1 cellular context compared by ENCODE assay signal in the genomic region with DNA sequence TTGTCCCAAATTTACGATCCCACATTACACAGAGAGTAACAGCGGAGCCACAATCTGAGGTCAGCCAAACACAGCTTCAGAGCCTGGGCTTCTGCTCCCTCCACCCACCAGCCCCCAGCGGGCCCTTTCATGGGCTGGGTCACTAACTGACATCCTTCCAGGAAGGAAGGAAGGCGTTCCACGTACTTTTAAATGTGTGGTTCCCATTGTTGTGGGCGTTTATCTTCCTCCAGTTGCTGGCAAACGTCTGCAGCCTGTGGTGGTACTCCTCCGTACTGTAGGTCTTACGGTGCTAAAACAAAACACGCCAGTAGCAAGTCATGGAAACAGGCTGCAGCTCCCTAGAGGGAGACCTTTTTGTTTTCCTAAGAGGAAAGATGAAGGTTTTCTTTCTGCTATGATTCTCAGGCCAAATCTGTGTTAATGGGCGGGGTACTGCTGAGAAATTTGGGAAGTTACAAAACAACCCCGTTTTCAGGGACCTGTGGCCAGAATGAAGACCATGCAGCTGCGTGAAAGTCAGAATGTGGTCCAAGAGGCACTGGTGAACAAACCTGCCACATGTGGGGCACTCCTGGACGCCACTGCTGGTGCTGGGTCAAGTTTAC.
TF ChIP-seq lines count a peak whose summit lies in the region.

No MANE protein-coding gene starts in this region.

TF ChIP-seq in K562, 482 proteins besides CTCF, POLR2A, EP300 and RAD21 (continued from another document and continues in another):
- no peak for TF ChIP-seq MTF1 (CRISPR knock-in tag; IDR thresholded peaks at IDR 0.05; ENCODE audit: borderline replicate concordance)
- TF ChIP-seq NR3C1 (CRISPR knock-in tag; IDR thresholded peaks at IDR 0.05): no peak
- TF ChIP-seq, protein P1, sequence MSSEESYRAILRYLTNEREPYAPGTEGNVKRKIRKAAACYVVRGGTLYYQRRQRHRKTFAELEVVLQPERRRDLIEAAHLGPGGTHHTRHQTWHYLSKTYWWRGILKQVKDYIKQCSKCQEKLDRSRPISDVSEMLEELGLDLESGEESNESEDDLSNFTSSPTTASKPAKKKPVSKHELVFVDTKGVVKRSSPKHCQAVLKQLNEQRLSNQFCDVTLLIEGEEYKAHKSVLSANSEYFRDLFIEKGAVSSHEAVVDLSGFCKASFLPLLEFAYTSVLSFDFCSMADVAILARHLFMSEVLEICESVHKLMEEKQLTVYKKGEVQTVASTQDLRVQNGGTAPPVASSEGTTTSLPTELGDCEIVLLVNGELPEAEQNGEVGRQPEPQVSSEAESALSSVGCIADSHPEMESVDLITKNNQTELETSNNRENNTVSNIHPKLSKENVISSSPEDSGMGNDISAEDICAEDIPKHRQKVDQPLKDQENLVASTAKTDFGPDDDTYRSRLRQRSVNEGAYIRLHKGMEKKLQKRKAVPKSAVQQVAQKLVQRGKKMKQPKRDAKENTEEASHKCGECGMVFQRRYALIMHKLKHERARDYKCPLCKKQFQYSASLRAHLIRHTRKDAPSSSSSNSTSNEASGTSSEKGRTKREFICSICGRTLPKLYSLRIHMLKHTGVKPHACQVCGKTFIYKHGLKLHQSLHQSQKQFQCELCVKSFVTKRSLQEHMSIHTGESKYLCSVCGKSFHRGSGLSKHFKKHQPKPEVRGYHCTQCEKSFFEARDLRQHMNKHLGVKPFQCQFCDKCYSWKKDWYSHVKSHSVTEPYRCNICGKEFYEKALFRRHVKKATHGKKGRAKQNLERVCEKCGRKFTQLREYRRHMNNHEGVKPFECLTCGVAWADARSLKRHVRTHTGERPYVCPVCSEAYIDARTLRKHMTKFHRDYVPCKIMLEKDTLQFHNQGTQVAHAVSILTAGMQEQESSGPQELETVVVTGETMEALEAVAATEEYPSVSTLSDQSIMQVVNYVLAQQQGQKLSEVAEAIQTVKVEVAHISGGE (CRISPR knock-in tag; IDR thresholded peaks at IDR 0.05): no peak
- TF ChIP-seq, protein P2, sequence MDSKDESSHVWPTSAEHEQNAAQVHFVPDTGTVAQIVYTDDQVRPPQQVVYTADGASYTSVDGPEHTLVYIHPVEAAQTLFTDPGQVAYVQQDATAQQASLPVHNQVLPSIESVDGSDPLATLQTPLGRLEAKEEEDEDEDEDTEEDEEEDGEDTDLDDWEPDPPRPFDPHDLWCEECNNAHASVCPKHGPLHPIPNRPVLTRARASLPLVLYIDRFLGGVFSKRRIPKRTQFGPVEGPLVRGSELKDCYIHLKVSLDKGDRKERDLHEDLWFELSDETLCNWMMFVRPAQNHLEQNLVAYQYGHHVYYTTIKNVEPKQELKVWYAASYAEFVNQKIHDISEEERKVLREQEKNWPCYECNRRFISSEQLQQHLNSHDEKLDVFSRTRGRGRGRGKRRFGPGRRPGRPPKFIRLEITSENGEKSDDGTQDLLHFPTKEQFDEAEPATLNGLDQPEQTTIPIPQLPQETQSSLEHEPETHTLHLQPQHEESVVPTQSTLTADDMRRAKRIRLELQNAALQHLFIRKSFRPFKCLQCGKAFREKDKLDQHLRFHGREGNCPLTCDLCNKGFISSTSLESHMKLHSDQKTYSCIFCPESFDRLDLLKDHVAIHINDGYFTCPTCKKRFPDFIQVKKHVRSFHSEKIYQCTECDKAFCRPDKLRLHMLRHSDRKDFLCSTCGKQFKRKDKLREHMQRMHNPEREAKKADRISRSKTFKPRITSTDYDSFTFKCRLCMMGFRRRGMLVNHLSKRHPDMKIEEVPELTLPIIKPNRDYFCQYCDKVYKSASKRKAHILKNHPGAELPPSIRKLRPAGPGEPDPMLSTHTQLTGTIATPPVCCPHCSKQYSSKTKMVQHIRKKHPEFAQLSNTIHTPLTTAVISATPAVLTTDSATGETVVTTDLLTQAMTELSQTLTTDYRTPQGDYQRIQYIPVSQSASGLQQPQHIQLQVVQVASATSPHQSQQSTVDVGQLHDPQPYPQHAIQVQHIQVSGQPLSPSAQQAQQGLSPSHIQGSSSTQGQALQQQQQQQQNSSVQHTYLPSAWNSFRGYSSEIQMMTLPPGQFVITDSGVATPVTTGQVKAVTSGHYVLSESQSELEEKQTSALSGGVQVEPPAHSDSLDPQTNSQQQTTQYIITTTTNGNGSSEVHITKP (IDR thresholded peaks at IDR 0.05; ENCODE audit: partially characterized antibody): no peak
- TF ChIP-seq KLF16 (IDR thresholded peaks at IDR 0.05): peak; percentile 45; the same call in 1 of the 2 replicates
- no peak for TF ChIP-seq RBM22 (IDR thresholded peaks at IDR 0.05; ENCODE audit: low read depth, low read length, poor library complexity, severe bottlenecking)
- peak; percentile 43; the same call in 1 of the 2 replicates for TF ChIP-seq NFRKB (IDR thresholded peaks at IDR 0.05; ENCODE audit: low read depth)
- TF ChIP-seq NRF1 (conservative IDR thresholded peaks at IDR 0.05 in 1 of 2, IDR thresholded peaks at IDR 0.05 in 1 of 2): no peak
- no peak for TF ChIP-seq ZNF184 (CRISPR knock-in tag; IDR thresholded peaks at IDR 0.05)
- TF ChIP-seq TCF7L2 (IDR thresholded peaks at IDR 0.05; ENCODE audit: low read depth, low read length): no peak
- TF ChIP-seq ZNF12 (CRISPR knock-in tag; IDR thresholded peaks at IDR 0.05): peak; percentile 98
- TF ChIP-seq, protein P3, sequence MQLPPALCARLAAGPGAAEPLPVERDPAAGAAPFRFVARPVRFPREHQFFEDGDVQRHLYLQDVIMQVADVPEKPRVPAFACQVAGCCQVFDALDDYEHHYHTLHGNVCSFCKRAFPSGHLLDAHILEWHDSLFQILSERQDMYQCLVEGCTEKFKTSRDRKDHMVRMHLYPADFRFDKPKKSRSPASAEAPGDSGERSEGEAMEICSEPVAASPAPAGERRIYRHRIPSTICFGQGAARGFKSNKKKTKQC (CRISPR knock-in tag; IDR thresholded peaks at IDR 0.05): no peak
- TF ChIP-seq BACH1 (tag; IDR thresholded peaks at IDR 0.05): no peak
- TF ChIP-seq CREM (IDR thresholded peaks at IDR 0.05; ENCODE audit: low read depth): peak; percentile 63
- TF ChIP-seq ZNF583 (CRISPR knock-in tag; IDR thresholded peaks at IDR 0.05): no peak
- TF ChIP-seq, protein P4, sequence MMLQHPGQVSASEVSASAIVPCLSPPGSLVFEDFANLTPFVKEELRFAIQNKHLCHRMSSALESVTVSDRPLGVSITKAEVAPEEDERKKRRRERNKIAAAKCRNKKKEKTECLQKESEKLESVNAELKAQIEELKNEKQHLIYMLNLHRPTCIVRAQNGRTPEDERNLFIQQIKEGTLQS (IDR thresholded peaks at IDR 0.05): no peak
- TF ChIP-seq, protein P4 (CRISPR knock-in tag; conservative IDR thresholded peaks at IDR 0.05): no peak
- no peak for TF ChIP-seq DDX20 (tag; IDR thresholded peaks at IDR 0.05; ENCODE audit: low read depth)
- TF ChIP-seq, protein P5, sequence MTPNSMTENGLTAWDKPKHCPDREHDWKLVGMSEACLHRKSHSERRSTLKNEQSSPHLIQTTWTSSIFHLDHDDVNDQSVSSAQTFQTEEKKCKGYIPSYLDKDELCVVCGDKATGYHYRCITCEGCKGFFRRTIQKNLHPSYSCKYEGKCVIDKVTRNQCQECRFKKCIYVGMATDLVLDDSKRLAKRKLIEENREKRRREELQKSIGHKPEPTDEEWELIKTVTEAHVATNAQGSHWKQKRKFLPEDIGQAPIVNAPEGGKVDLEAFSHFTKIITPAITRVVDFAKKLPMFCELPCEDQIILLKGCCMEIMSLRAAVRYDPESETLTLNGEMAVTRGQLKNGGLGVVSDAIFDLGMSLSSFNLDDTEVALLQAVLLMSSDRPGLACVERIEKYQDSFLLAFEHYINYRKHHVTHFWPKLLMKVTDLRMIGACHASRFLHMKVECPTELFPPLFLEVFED (CRISPR knock-in tag; conservative IDR thresholded peaks at IDR 0.05): no peak
- no peak for TF ChIP-seq TSC22D4 (tag; IDR thresholded peaks at IDR 0.05)
- TF ChIP-seq TEAD4 (IDR thresholded peaks at IDR 0.05; ENCODE audit: low read length): peak; percentile 70; the same call in 1 of the 2 replicates
- TF ChIP-seq TEAD4 (CRISPR knock-in tag; IDR thresholded peaks at IDR 0.05; ENCODE audit: borderline replicate concordance): no peak
- TF ChIP-seq ZFP1 (CRISPR knock-in tag; IDR thresholded peaks at IDR 0.05): no peak
- no peak for TF ChIP-seq ZNF76 (CRISPR knock-in tag; IDR thresholded peaks at IDR 0.05; ENCODE audit: borderline replicate concordance)
- TF ChIP-seq, protein P6, sequence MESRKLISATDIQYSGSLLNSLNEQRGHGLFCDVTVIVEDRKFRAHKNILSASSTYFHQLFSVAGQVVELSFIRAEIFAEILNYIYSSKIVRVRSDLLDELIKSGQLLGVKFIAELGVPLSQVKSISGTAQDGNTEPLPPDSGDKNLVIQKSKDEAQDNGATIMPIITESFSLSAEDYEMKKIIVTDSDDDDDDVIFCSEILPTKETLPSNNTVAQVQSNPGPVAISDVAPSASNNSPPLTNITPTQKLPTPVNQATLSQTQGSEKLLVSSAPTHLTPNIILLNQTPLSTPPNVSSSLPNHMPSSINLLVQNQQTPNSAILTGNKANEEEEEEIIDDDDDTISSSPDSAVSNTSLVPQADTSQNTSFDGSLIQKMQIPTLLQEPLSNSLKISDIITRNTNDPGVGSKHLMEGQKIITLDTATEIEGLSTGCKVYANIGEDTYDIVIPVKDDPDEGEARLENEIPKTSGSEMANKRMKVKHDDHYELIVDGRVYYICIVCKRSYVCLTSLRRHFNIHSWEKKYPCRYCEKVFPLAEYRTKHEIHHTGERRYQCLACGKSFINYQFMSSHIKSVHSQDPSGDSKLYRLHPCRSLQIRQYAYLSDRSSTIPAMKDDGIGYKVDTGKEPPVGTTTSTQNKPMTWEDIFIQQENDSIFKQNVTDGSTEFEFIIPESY (CRISPR knock-in tag; IDR thresholded peaks at IDR 0.05): no peak
- TF ChIP-seq SRF (CRISPR knock-in tag; IDR thresholded peaks at IDR 0.05): no peak
- TF ChIP-seq ZNF324 (CRISPR knock-in tag; IDR thresholded peaks at IDR 0.05): no peak
- TF ChIP-seq ZNF785 (CRISPR knock-in tag; IDR thresholded peaks at IDR 0.05): no peak
- TF ChIP-seq, protein P7, sequence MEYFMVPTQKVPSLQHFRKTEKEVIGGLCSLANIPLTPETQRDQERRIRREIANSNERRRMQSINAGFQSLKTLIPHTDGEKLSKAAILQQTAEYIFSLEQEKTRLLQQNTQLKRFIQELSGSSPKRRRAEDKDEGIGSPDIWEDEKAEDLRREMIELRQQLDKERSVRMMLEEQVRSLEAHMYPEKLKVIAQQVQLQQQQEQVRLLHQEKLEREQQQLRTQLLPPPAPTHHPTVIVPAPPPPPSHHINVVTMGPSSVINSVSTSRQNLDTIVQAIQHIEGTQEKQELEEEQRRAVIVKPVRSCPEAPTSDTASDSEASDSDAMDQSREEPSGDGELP (CRISPR knock-in tag; IDR thresholded peaks at IDR 0.05; ENCODE audit: borderline replicate concordance): peak; percentile 44; the same call in 1 of the 2 replicates
- TF ChIP-seq, protein P8, sequence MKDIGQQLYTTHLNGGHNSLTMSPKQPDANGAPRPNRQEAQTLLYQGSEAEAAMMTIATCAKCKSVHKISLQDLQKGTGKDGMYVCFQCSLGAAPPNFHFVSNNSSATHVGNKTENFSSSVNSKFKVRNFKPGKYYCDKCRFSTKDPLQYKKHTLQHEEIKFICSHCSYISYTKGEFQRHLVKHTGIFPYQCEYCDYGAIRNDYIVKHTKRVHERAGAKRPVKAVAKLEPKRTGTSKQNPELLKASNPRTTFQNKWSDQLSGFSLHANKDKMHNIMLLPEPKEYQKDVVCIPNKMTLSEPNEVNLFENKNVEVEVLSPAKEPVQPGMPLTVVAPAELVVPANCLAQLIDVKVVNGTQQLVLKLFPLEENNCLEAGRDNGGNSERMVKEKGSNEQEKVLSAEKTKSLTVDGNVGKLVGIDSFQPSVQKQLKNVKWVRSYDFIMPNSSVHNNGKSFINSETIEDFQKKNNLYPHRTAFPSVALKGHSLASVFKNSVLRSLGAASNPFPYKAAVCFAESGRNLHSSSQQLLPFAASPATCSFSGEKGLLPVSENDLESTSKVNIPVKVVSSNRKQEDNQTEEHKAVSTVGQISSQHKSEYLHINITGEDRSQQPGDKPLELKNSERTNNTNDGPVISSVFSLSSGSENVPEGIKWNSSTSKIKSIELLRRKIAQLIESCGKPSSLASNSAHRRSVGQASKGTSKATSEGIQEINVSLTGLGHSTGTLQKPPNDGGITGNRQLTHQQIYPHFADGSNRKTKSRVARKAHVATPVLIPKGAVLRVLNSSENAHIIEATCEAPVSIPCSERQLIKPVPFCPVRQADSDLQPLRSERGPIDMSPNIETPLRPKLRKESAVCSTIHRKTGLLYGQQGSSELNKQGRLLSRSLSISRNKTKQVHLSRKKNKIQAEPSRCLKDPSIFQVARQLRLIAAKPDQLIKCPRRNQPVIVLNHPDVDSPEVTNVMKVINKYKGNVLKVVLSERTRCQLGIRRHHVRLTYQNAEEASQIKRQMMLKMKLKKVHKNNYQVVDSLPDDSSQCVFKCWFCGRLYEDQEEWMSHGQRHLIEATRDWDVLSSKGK (CRISPR knock-in tag; IDR thresholded peaks at IDR 0.05): no peak
- TF ChIP-seq, protein P9, sequence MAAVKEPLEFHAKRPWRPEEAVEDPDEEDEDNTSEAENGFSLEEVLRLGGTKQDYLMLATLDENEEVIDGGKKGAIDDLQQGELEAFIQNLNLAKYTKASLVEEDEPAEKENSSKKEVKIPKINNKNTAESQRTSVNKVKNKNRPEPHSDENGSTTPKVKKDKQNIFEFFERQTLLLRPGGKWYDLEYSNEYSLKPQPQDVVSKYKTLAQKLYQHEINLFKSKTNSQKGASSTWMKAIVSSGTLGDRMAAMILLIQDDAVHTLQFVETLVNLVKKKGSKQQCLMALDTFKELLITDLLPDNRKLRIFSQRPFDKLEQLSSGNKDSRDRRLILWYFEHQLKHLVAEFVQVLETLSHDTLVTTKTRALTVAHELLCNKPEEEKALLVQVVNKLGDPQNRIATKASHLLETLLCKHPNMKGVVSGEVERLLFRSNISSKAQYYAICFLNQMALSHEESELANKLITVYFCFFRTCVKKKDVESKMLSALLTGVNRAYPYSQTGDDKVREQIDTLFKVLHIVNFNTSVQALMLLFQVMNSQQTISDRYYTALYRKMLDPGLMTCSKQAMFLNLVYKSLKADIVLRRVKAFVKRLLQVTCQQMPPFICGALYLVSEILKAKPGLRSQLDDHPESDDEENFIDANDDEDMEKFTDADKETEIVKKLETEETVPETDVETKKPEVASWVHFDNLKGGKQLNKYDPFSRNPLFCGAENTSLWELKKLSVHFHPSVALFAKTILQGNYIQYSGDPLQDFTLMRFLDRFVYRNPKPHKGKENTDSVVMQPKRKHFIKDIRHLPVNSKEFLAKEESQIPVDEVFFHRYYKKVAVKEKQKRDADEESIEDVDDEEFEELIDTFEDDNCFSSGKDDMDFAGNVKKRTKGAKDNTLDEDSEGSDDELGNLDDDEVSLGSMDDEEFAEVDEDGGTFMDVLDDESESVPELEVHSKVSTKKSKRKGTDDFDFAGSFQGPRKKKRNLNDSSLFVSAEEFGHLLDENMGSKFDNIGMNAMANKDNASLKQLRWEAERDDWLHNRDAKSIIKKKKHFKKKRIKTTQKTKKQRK (IDR thresholded peaks at IDR 0.05; ENCODE audit: borderline replicate concordance, low read depth, low read length): no peak
- no peak for TF ChIP-seq TEAD2 (tag; IDR thresholded peaks at IDR 0.05)
- no peak for TF ChIP-seq OTX1 (CRISPR knock-in tag; IDR thresholded peaks at IDR 0.05)
- no peak for TF ChIP-seq ZNF436 (CRISPR knock-in tag; IDR thresholded peaks at IDR 0.05)
- 0 out of 2 replicates have a peak, but pooled peaks have one; percentile 12 for TF ChIP-seq MYNN (IDR thresholded peaks at IDR 0.05)
- no peak for TF ChIP-seq MYNN (CRISPR knock-in tag; IDR thresholded peaks at IDR 0.05)
- no peak for TF ChIP-seq TOE1 (IDR thresholded peaks at IDR 0.05; ENCODE audit: borderline replicate concordance)
- TF ChIP-seq TOE1 (CRISPR knock-in tag; IDR thresholded peaks at IDR 0.05; ENCODE audit: borderline replicate concordance, low read depth): no peak
- no peak for TF ChIP-seq SMAD3 (CRISPR knock-in tag; conservative IDR thresholded peaks at IDR 0.05)
- no peak for TF ChIP-seq CHD1 (IDR thresholded peaks at IDR 0.05; ENCODE audit: low read length)
- no peak for TF ChIP-seq KAT7 (CRISPR knock-in tag; IDR thresholded peaks at IDR 0.05; ENCODE audit: borderline replicate concordance)
- TF ChIP-seq DNMT1 (IDR thresholded peaks at IDR 0.05): no peak
